ENCODE assay signal across 8 cellular contexts in genomic region chr6:31729979-31730630, GRCh38. TPM values are rescaled to one million over a fixed set of nuclear protein-coding genes. Genes with fewer than 3 reads are reported as not detected.
DNase-seq lines count a peak whose midpoint lies in the region; ATAC-seq, FAIRE-seq and TF ChIP-seq lines count a peak whose summit lies in the region.

No MANE protein-coding gene starts in this region.

- DNase-seq in GM12891 (ENCODE audit: insufficient read length, low spot score) (peak; percentile 64), frontal cortex (ENCODE audit: low spot score in 2 of 2) (peak; percentile 71 to 87), neural progenitor cell (ENCODE audit: low spot score) (peak; percentile 98), SHP77 (lab: John Stamatoyannopoulos, UW) (no peak)
- peak; percentile 60 for DNase-seq in activated naive CD4-positive, alpha-beta T cell treated with anti-CD3 and anti-CD28 coated beads, Interleukin-2, amount 50 U/mL, for 16 hours

- peaks cover 50% of the 10 kb centered on the region for H3K36me3 Mint-ChIP-seq in neural progenitor cell

- peak overlapping the region; percentile 89 for H3K27ac Mint-ChIP-seq in neural progenitor cell

- H3K4me1 ChIP-seq in neural progenitor cell = peaks cover 11% of the 10 kb centered on the region

- H2AFZ ChIP-seq in neural progenitor cell (replicated peaks) = no peak overlapping the region

- FAIRE-seq in GM12891 (lab: Jason Lieb, UNC) (peak; percentile 82), frontal cortex (lab: Jason Lieb, UNC) (no peak)

- peaks cover 5% of the 10 kb centered on the region for H3K36me3 ChIP-seq in neural progenitor cell

- TF ChIP-seq CTCF in neural progenitor cell (IDR thresholded peaks at IDR 0.05) = no peak

- peak overlapping the region; percentile 86 for H3K4me2 ChIP-seq in neural progenitor cell

- H3K27me3 ChIP-seq in neural progenitor cell = no peaks in the 10 kb centered on the region

- H3K9ac ChIP-seq in neural progenitor cell = peak overlapping the region; percentile 48

- TF ChIP-seq POLR2A in GM12891 (IDR thresholded peaks at IDR 0.05; ENCODE audit: low read depth, low read length) = no peak
- peak; percentile 31; the same call in 1 of the 2 replicates for TF ChIP-seq POLR2A in Raji (IDR thresholded peaks at IDR 0.05; ENCODE audit: insufficient read depth, low read depth, low read length)

- H3K4me3 Mint-ChIP-seq in neural progenitor cell = peak overlapping the region; percentile 99

- H4K20me1 ChIP-seq in neural progenitor cell (ENCODE audit: low read depth) = peaks cover 39% of the 10 kb centered on the region

- H3K9me3 ChIP-seq in neural progenitor cell (ENCODE audit: low read depth) = no peaks in the 10 kb centered on the region

- peaks cover 56% of the 10 kb centered on the region for H3F3A ChIP-seq in neural progenitor cell (ENCODE audit: low read depth)

- peak; percentile 47 for ATAC-seq in HG03521 (IDR thresholded peaks at IDR 0.05; ENCODE audit: unreplicated experiment)

- peak overlapping the region; percentile 99 for H3K4me3 ChIP-seq in neural progenitor cell

- H3K4me1 Mint-ChIP-seq in neural progenitor cell = peaks cover 49% of the 10 kb centered on the region

- H3K27ac ChIP-seq in neural progenitor cell (peak overlapping the region; percentile 59), temporal lobe (ENCODE audit: low read depth, low read length) (peak overlapping the region; percentile 90)

- H3K9me3 Mint-ChIP-seq in neural progenitor cell = no peaks in the 10 kb centered on the region

- H3K79me2 ChIP-seq in neural progenitor cell (ENCODE audit: low read depth) = peaks cover 35% of the 10 kb centered on the region

- H3K27me3 Mint-ChIP-seq in neural progenitor cell (ENCODE audit: insufficient read depth, low read depth) = peaks cover 8% of the 10 kb centered on the region

TF ChIP-seq in GM12891, 5 proteins besides CTCF, POLR2A, EP300 and RAD21:
- no peak for TF ChIP-seq TAF1 (IDR thresholded peaks at IDR 0.05; ENCODE audit: low read depth, low read length)
- TF ChIP-seq POLR2AphosphoS5 (IDR thresholded peaks at IDR 0.05; ENCODE audit: low read depth, low read length) = peak; percentile 65; the same call in 1 of the 2 replicates
- no peak for TF ChIP-seq SPI1 (IDR thresholded peaks at IDR 0.05; ENCODE audit: low read depth, low read length)

RNA-seq across cellular contexts. Expression of gene DDAH2, which starts 1.0 kb away (rescaled TPM):
- polyA plus RNA-seq in GM12891 (2012; ENCODE audit: low read depth, missing spikeins) = 5.3 TPM
- 90.9 TPM for total RNA-seq in frontal cortex
- 94.3 and 202 TPM in 2 replicates for total RNA-seq in neural progenitor cell (ENCODE audit: low replicate concordance)
- total RNA-seq in temporal lobe = 108 TPM

RNA-seq across cellular contexts. Expression of gene CLIC1, which starts 6.2 kb away (rescaled TPM):
- 376 TPM for polyA plus RNA-seq in GM12891 (2012; ENCODE audit: low read depth, missing spikeins)
- total RNA-seq in frontal cortex (26.1 TPM), neural progenitor cell (ENCODE audit: low replicate concordance) (234 and 307 TPM in 2 replicates), temporal lobe (16.5 TPM)

RNA-seq across cellular contexts. Expression of gene MPIG6B, which starts 6.9 kb away (rescaled TPM):
- polyA plus RNA-seq in GM12891 (2012; ENCODE audit: low read depth, missing spikeins) = 0.13 TPM
- not detected for total RNA-seq in frontal cortex
- total RNA-seq in neural progenitor cell (ENCODE audit: low replicate concordance) = not detected in 2 replicates
- total RNA-seq in temporal lobe = not detected

RNA-seq across cellular contexts. Expression of gene LY6G6C, which starts 8.6 kb away (rescaled TPM):
- polyA plus RNA-seq in GM12891 (2012; ENCODE audit: low read depth, missing spikeins) = not detected
- total RNA-seq in frontal cortex (not detected), neural progenitor cell (ENCODE audit: low replicate concordance) (not detected in 2 replicates), temporal lobe (0.25 TPM)

RNA-seq across cellular contexts. Expression of gene MSH5, which starts 9.7 kb away (rescaled TPM):
- polyA plus RNA-seq in GM12891 (2012; ENCODE audit: low read depth, missing spikeins) = 20.7 TPM
- 2.9 TPM for total RNA-seq in frontal cortex
- total RNA-seq in neural progenitor cell (ENCODE audit: low replicate concordance) = 45.5 and 50.9 TPM in 2 replicates
- 2.5 TPM for total RNA-seq in temporal lobe

Comparison
In these comparisons a context has a peak if more than half of its experiments do, and no peak if none do; other contexts are left out.
1. DNase-seq: peak in GM12891 (single experiment), activated naive CD4-positive, alpha-beta T cell treated with anti-CD3 and anti-CD28 coated beads, Interleukin-2, amount 50 U/mL, for 16 hours (single experiment), frontal cortex (2 of 2) and neural progenitor cell (single experiment); none in SHP77 (0 of 2).